In the genomic region with DNA sequence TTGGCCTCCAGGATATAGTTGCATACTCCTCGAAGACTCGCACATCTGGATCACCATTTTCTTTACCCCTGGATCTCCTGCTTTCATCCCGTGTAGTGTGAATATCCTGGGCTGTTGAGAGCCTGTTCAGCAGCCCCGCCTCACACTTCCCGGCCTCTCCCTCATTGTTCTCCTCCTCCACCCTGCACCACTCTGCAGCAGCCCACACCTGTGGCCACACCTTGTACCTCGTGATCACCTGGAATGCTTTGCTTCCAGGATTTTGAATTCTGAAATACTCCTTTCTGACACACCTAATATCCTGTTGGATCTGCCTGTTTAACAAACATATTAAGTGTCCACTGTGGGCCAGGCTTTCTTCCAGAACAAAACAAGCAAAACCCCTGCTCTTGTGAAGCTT, we compare ENCODE assay signal across 18 cellular contexts. TPM values are rescaled to one million over a fixed set of nuclear protein-coding genes. Genes with fewer than 3 reads are reported as not detected.
DNase-seq lines count a peak whose midpoint lies in the region; ATAC-seq and TF ChIP-seq lines count a peak whose summit lies in the region.
"Had no signal": no experiment of that assay in that cellular context is flagged by ENCODE, and none has a peak within 500 bp of the region (broad histone marks: within the 10 kb centered on the region; RNA-seq: fewer than 3 reads in every experiment).

No MANE protein-coding gene starts in this region.

- no peaks in the 10 kb centered on the region for H3K27me3 ChIP-seq in stomach
- H3K27me3 ChIP-seq: BLaER1, body of pancreas, sigmoid colon had no signal

- intact Hi-C loops in stomach (cut with DNase I; ENCODE audit: low total_unique reads), result no loop called here

- peak; percentile 78 for DNase-seq in NCI-H748 treated with DMSO at 0.1 percent for 48 hours (lab: John Stamatoyannopoulos, UW)
- peak; percentile 65 for DNase-seq in iPS-NIHi11 (ENCODE audit: low spot score)
- peak; percentile 75 for DNase-seq in stomach
- no peak for DNase-seq in GDM1 (lab: John Stamatoyannopoulos, UW)
- DNase-seq: activated CD4-positive, CD25-positive, alpha-beta regulatory T cell treated with anti-CD3 and anti-CD28 coated beads, Interleukin-2, amount 50 U/mL, for 72 hours; activated CD8-positive, alpha-beta memory T cell treated with anti-CD3 and anti-CD28 coated beads, Interleukin-2, amount 50 U/mL, for 4 hours; activated naive CD4-positive, alpha-beta T cell treated with Interleukin-2 at 50 U/mL for 16 hours; EL; NCI-H1092 treated with DMSO at 0.1 percent for 48 hours; NCI-H774; SHP77; sigmoid colon; T-helper 2 cell had no signal

- peak; percentile 45; the same call in 1 of the 2 replicates for TF ChIP-seq EP300 in Ishikawa (IDR thresholded peaks at IDR 0.05; ENCODE audit: borderline replicate concordance)
- no peak for TF ChIP-seq EP300 in stomach (IDR thresholded peaks at IDR 0.05)

- TF ChIP-seq POLR2A in stomach (IDR thresholded peaks at IDR 0.05), result no peak

- no peak for TF ChIP-seq RAD21 in Ishikawa (IDR thresholded peaks at IDR 0.05; ENCODE audit: low read depth)

- no peak for TF ChIP-seq CTCF in stomach (IDR thresholded peaks at IDR 0.05)

- no peaks in the 10 kb centered on the region for H3K9me3 ChIP-seq in stomach
- H3K9me3 ChIP-seq: BLaER1, body of pancreas, sigmoid colon had no signal

- ATAC-seq in HG02623 (IDR thresholded peaks at IDR 0.05; ENCODE audit: unreplicated experiment), result no peak
- ATAC-seq in GM21723 (IDR thresholded peaks at IDR 0.05; ENCODE audit: unreplicated experiment), result no peak
- ATAC-seq: body of pancreas had no signal

- 27 to 61% (median 48%) methylated on average over 6 of the region's 6 CpGs for WGBS in stomach, 5 donors

- no peak overlapping the region for H3K4me3 ChIP-seq in stomach
- H3K4me3 ChIP-seq: BLaER1, body of pancreas, sigmoid colon had no signal

- H3K27ac ChIP-seq in stomach, result peak overlapping the region in 4 of 5 donors; percentile 25 to 71 (median 44)
- H3K27ac ChIP-seq: BLaER1, body of pancreas, sigmoid colon had no signal

- H3K36me3 ChIP-seq in stomach, result peaks cover 0 to 8% (median 0%) of the 10 kb centered on the region in 4 donors
- H3K36me3 ChIP-seq: sigmoid colon had no signal

- H3K4me1 ChIP-seq in stomach, result peaks cover 0 to 64% (median 25%) of the 10 kb centered on the region in 4 donors
- H3K4me1 ChIP-seq: body of pancreas had no signal

TF ChIP-seq in Ishikawa, 13 proteins besides CTCF, POLR2A, EP300 and RAD21:
- TF ChIP-seq, protein P1, sequence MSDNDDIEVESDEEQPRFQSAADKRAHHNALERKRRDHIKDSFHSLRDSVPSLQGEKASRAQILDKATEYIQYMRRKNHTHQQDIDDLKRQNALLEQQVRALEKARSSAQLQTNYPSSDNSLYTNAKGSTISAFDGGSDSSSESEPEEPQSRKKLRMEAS (IDR thresholded peaks at IDR 0.05), result peak; percentile 71
- TF ChIP-seq, protein P2, sequence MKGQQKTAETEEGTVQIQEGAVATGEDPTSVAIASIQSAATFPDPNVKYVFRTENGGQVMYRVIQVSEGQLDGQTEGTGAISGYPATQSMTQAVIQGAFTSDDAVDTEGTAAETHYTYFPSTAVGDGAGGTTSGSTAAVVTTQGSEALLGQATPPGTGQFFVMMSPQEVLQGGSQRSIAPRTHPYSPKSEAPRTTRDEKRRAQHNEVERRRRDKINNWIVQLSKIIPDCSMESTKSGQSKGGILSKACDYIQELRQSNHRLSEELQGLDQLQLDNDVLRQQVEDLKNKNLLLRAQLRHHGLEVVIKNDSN (IDR thresholded peaks at IDR 0.05), result peak; percentile 86
- TF ChIP-seq YY1 (IDR thresholded peaks at IDR 0.05; ENCODE audit: low read depth) (no peak), TAF1 (IDR thresholded peaks at IDR 0.05; ENCODE audit: low read depth) (no peak), EGR1 (IDR thresholded peaks at IDR 0.05) (no peak), FOXM1 (IDR thresholded peaks at IDR 0.05; ENCODE audit: borderline replicate concordance, low read depth) (no peak), TCF12 (IDR thresholded peaks at IDR 0.05; ENCODE audit: low read depth) (peak; percentile 66), NFIC (IDR thresholded peaks at IDR 0.05) (no peak), TEAD4 (IDR thresholded peaks at IDR 0.05) (peak; percentile 79), CEBPB (IDR thresholded peaks at IDR 0.05) (no peak)
- TF ChIP-seq, protein P3, sequence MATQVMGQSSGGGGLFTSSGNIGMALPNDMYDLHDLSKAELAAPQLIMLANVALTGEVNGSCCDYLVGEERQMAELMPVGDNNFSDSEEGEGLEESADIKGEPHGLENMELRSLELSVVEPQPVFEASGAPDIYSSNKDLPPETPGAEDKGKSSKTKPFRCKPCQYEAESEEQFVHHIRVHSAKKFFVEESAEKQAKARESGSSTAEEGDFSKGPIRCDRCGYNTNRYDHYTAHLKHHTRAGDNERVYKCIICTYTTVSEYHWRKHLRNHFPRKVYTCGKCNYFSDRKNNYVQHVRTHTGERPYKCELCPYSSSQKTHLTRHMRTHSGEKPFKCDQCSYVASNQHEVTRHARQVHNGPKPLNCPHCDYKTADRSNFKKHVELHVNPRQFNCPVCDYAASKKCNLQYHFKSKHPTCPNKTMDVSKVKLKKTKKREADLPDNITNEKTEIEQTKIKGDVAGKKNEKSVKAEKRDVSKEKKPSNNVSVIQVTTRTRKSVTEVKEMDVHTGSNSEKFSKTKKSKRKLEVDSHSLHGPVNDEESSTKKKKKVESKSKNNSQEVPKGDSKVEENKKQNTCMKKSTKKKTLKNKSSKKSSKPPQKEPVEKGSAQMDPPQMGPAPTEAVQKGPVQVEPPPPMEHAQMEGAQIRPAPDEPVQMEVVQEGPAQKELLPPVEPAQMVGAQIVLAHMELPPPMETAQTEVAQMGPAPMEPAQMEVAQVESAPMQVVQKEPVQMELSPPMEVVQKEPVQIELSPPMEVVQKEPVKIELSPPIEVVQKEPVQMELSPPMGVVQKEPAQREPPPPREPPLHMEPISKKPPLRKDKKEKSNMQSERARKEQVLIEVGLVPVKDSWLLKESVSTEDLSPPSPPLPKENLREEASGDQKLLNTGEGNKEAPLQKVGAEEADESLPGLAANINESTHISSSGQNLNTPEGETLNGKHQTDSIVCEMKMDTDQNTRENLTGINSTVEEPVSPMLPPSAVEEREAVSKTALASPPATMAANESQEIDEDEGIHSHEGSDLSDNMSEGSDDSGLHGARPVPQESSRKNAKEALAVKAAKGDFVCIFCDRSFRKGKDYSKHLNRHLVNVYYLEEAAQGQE (IDR thresholded peaks at IDR 0.05; ENCODE audit: low read depth), result no peak
TF ChIP-seq in Ishikawa: peak in this region for 4.

RNA-seq across cellular contexts. Expression of a gene that starts 14.4 kb away (rescaled TPM):
- total RNA-seq in stomach, result 10 to 100 TPM in 3 of 5 donors, 1 to 10 TPM in 2; 1.2 to 30.5 (median 25.1) TPM
- 10 to 100 TPM; 14.0 to 55.3 (median 17.1) TPM for polyA plus RNA-seq in stomach
